8 cellular contexts compared by ENCODE assay signal in the genomic region with DNA sequence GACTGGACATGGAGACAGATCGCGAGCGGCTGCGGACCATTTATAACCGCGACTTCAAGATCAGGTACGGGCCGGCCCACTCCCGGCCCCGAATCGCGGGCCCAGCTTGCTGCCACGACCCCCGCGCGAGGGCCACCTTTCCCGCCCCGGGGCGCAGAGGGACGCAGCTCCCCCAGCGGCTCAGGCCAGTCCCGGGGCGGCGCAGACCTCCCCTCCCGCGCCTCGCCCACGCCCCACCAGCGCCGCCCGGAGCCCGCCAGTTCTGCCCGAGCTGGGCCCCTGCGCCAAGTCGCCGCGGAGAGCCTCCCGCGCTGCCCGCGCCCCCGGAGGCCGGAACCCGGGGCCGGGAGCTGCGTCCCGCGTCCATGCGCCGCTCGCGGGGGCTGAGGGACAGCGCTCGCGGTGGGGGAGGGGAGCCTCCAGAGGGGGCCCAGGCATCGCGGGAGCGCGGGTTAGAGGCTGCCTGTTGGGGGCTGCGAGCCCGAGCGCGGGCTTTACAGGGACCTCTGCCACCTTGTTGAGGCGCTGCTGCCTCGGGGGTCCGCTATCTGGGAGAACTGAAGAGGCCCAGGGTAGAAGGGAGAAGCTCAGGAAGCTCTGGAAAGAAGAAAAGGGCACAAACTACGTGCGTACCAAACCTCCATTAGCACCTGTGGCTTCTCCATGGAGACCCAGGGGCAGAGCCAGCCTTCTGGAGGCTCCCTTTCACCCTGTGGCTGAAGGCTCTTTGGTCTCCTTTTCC. TPM values are rescaled to one million over a fixed set of nuclear protein-coding genes. Genes with fewer than 3 reads are reported as not detected.
DNase-seq lines count a peak whose midpoint lies in the region; ATAC-seq and TF ChIP-seq lines count a peak whose summit lies in the region.

No MANE protein-coding gene starts in this region.

- H3K27ac ChIP-seq in right lobe of liver: peak overlapping the region; percentile 85 to 96 (median 96)

- peak; percentile 35 for ATAC-seq in GM21717 (IDR thresholded peaks at IDR 0.05; ENCODE audit: unreplicated experiment)
- peak; percentile 56 to 76 (median 65) for ATAC-seq in right lobe of liver

- peaks cover 0 to 16% (median 0%) of the 10 kb centered on the region in 4 donors for H3K36me3 ChIP-seq in right lobe of liver

- peaks cover 0 to 19% (median 5%) of the 10 kb centered on the region in 4 donors for H3K4me1 ChIP-seq in right lobe of liver

- no peak for TF ChIP-seq CTCF in choroid plexus epithelial cell (conservative IDR thresholded peaks at IDR 0.05; ENCODE audit: low read depth, low read length)
- peak in 1 of 4 donors; percentile 7 for TF ChIP-seq CTCF in right lobe of liver (IDR thresholded peaks at IDR 0.05)

- TF ChIP-seq POLR2A in right lobe of liver (IDR thresholded peaks at IDR 0.05): peak; percentile 37

- peak; percentile 47 for DNase-seq in EH (ENCODE audit: low read depth)
- peak; percentile 25 to 49 for DNase-seq in Kasumi-1 (lab: John Stamatoyannopoulos, UW)
- peak; percentile 13 to 31 (median 20) for DNase-seq in activated CD4-positive, CD25-positive, alpha-beta regulatory T cell (lab: John Stamatoyannopoulos, UW)
- DNase-seq in choroid plexus epithelial cell (ENCODE audit: low read depth): no peak
- DNase-seq in right lobe of liver: peak in 2 of 3 donors; percentile 64 to 72
- DNase-seq in stimulated activated CD8-positive, alpha-beta memory T cell treated with anti-CD3 and anti-CD28 coated beads, Interleukin-12 subunit alpha, Interleukin-12 subunit beta, amount 100 ng/mL, for 1 hour (ENCODE audit: low read depth): peak; percentile 13
- no peak for DNase-seq in cerebellar cortex (ENCODE audit: low spot score)

- H3K9me3 ChIP-seq in right lobe of liver: no peaks in the 10 kb centered on the region

- WGBS in right lobe of liver (ENCODE audit: insufficient coverage, low coverage, low lambda C conversion rate, missing lambda C conversion rate): 0% methylated on average over 19 of the region's 68 CpGs

- intact Hi-C loops in right lobe of liver (cut with DNase I): no loop called here

- peak overlapping the region; percentile 81 for H3K4me3 ChIP-seq in choroid plexus epithelial cell (ENCODE audit: low read depth, low read length)
- peak overlapping the region; percentile 76 to 85 (median 82) for H3K4me3 ChIP-seq in right lobe of liver

- no peaks in the 10 kb centered on the region for H3K27me3 ChIP-seq in right lobe of liver

RNA-seq across cellular contexts. Expression of gene MOV10, which starts 0.7 kb away (rescaled TPM):
- total RNA-seq in right lobe of liver: 10 to 100 TPM; 32.3 to 55.8 (median 46.2) TPM

RNA-seq across cellular contexts. Expression of gene RHOC, which starts 31.8 kb away (rescaled TPM):
- total RNA-seq in right lobe of liver: 100 to 1,000 TPM in 3 of 6 experiments, 10 to 100 TPM in 3; 47.9 to 207 (median 107) TPM

RNA-seq across cellular contexts. Expression of gene PPM1J, which starts 40.0 kb away (rescaled TPM):
- total RNA-seq in right lobe of liver: 1 to 10 TPM in 1 of 6 experiments, under 1 TPM in 5; 0.15 to 1.2 (median 0.40) TPM

RNA-seq across cellular contexts. Expression of gene CAPZA1, which starts 55.5 kb away (rescaled TPM):
- total RNA-seq in right lobe of liver: 10 to 100 TPM; 34.8 to 85.8 (median 54.7) TPM

RNA-seq across cellular contexts. Expression of gene ST7L, which starts 56.2 kb away (rescaled TPM):
- total RNA-seq in right lobe of liver: 10 to 100 TPM in 2 of 6 experiments, 1 to 10 TPM in 4; 7.4 to 12.7 (median 8.6) TPM

Comparison
In these comparisons a context has a peak if more than half of its experiments do, and no peak if none do; other contexts are left out.
1. DNase-seq: peak in EH (single experiment), Kasumi-1 (2 of 2), activated CD4-positive, CD25-positive, alpha-beta regulatory T cell (4 of 4), right lobe of liver (2 of 3) and stimulated activated CD8-positive, alpha-beta memory T cell treated with anti-CD3 and anti-CD28 coated beads, Interleukin-12 subunit alpha, Interleukin-12 subunit beta, amount 100 ng/mL, for 1 hour (single experiment); none in choroid plexus epithelial cell (single experiment) and cerebellar cortex (single experiment).